10 cellular contexts compared by ENCODE assay signal in the genomic region with DNA sequence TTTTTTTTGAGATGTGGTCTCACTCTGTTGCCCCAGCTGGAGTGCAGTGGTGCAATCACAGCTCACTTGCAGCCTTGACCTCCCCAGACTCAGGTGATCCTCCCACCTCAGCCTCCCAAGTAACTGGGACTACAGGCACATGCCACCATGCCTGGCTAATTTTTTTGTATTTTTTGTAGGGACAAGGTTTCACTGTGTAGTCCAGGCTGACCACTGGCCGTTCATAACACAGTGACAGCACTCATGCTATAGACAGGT. TPM values are rescaled to one million over a fixed set of nuclear protein-coding genes. Genes with fewer than 3 reads are reported as not detected.
DNase-seq lines count a peak whose midpoint lies in the region; ATAC-seq and TF ChIP-seq lines count a peak whose summit lies in the region.
"Not testable (repeated sequence)": the region's sequence is repeated elsewhere in the genome, so short reads cannot be mapped to it uniquely, and the experiment has no call there.
"Had no signal": no experiment of that assay in that cellular context is flagged by ENCODE, and none has a peak within 500 bp of the region (broad histone marks: within the 10 kb centered on the region; RNA-seq: fewer than 3 reads in every experiment).

No MANE protein-coding gene starts in this region.

- CTCF ChIA-PET in activated CD4-positive, alpha-beta T cell treated with anti-CD3 and anti-CD28 coated beads for 36 hours (lab: Charles Lee), result interaction anchor here (0.6 to 1.7 kb wide), 5 partner anchors 13 to 388 kb away, joined by 3 to 5 read pairs (median 3); no protein-coding TSS in a partner anchor
- CTCF ChIA-PET in activated naive CD4-positive, alpha-beta T cell treated with anti-CD3 and anti-CD28 coated beads, Interleukin-2, amount 10 ng/mL, durations not matched to agents 7 days and 5 days (lab: Charles Lee), result interaction anchor here (1.0 to 6.4 kb wide), 3 partner anchors 10 to 18 kb away, joined by 4 to 36 read pairs (median 8); no protein-coding TSS in a partner anchor

- peaks cover 15% of the 10 kb centered on the region for H4K20me1 ChIP-seq in BLaER1
- H4K20me1 ChIP-seq in neural progenitor cell (ENCODE audit: low read depth), result not testable (repeated sequence)

- H3K4me1 Mint-ChIP-seq in activated CD4-positive, alpha-beta T cell treated with anti-CD3 and anti-CD28 coated beads for 36 hours, result peaks cover 52% of the 10 kb centered on the region
- peaks cover 58% of the 10 kb centered on the region for H3K4me1 Mint-ChIP-seq in activated naive CD4-positive, alpha-beta T cell treated with anti-CD3 and anti-CD28 coated beads, Interleukin-2, amount 10 ng/mL, durations not matched to agents 7 days and 5 days
- H3K4me1 Mint-ChIP-seq in neural progenitor cell, result peaks cover 21% of the 10 kb centered on the region

- H3K9me3 ChIP-seq in BLaER1; neural progenitor cell (ENCODE audit: low read depth): not testable (repeated sequence)

- H3K4me3 Mint-ChIP-seq in activated CD4-positive, alpha-beta T cell treated with anti-CD3 and anti-CD28 coated beads for 36 hours, result peak overlapping the region; percentile 90
- peak overlapping the region; percentile 97 for H3K4me3 Mint-ChIP-seq in activated naive CD4-positive, alpha-beta T cell treated with anti-CD3 and anti-CD28 coated beads, Interleukin-2, amount 10 ng/mL, durations not matched to agents 7 days and 5 days
- H3K4me3 Mint-ChIP-seq in neural progenitor cell, result not testable (repeated sequence)

- peaks cover 40% of the 10 kb centered on the region for H3K27me3 ChIP-seq in BLaER1
- H3K27me3 ChIP-seq in dorsolateral prefrontal cortex; layer of hippocampus (ENCODE audit: control insufficient read depth, insufficient read depth, low read length): not testable (repeated sequence)
- H3K27me3 ChIP-seq in neural progenitor cell, result peaks cover 19% of the 10 kb centered on the region

- not testable (repeated sequence) for ATAC-seq in activated CD4-positive, alpha-beta T cell treated with anti-CD3 and anti-CD28 coated beads for 36 hours

- not testable (repeated sequence) for H2AFZ ChIP-seq in neural progenitor cell (replicated peaks)

- H3K27ac ChIP-seq in BLaER1 (peak overlapping the region; percentile 84), dorsolateral prefrontal cortex (peak overlapping the region in 53 of 59 donors; percentile 8 to 91 (median 72)), layer of hippocampus (ENCODE audit: low read depth, low read length) (peak overlapping the region; percentile 46), substantia nigra (ENCODE audit: low read depth, low read length, poor library complexity, severe bottlenecking) (peak overlapping the region; percentile 1)
- H3K27ac ChIP-seq in neural progenitor cell, result not testable (repeated sequence)

- H3K27me3 Mint-ChIP-seq in activated CD4-positive, alpha-beta T cell treated with anti-CD3 and anti-CD28 coated beads for 36 hours; activated naive CD4-positive, alpha-beta T cell treated with anti-CD3 and anti-CD28 coated beads, Interleukin-2, amount 10 ng/mL, durations not matched to agents 7 days and 5 days: not testable (repeated sequence)
- H3K27me3 Mint-ChIP-seq in neural progenitor cell (ENCODE audit: insufficient read depth, low read depth), result peaks cover 13% of the 10 kb centered on the region

- intact Hi-C loops in activated CD4-positive, alpha-beta T cell treated with anti-CD3 and anti-CD28 coated beads for 36 hours (cut with DNase I, micrococcal nuclease), result loop anchor here (2.0 to 10.0 kb wide), 4 partner anchors 231 to 1084 kb away; a partner anchor contains a TSS
- intact Hi-C loops in dorsolateral prefrontal cortex (cut with DNase I), result not testable (repeated sequence)

- DNase-seq in Jurkat, Clone E6-1 (ENCODE audit: low read depth, low spot score); activated CD4-positive, alpha-beta T cell treated with anti-CD3 and anti-CD28 coated beads for 36 hours; activated naive CD4-positive, alpha-beta T cell treated with anti-CD3 and anti-CD28 coated beads, Interleukin-2, amount 10 ng/mL, durations not matched to agents 7 days and 5 days; dorsolateral prefrontal cortex; neural progenitor cell (ENCODE audit: low spot score); substantia nigra (lab: John Stamatoyannopoulos, UW): not testable (repeated sequence)

- H3F3A ChIP-seq in neural progenitor cell (ENCODE audit: low read depth), result peaks cover 13% of the 10 kb centered on the region

- H3K9ac ChIP-seq in BLaER1, result peak overlapping the region; percentile 58; the same call in 1 of the 2 replicates
- H3K9ac ChIP-seq in neural progenitor cell, result not testable (repeated sequence)

- H3K4me1 ChIP-seq in BLaER1 (peaks cover 94% of the 10 kb centered on the region), neural progenitor cell (peaks cover 14% of the 10 kb centered on the region)

- not testable (repeated sequence) for TF ChIP-seq CTCF in dorsolateral prefrontal cortex (IDR thresholded peaks at IDR 0.05 in 54 of 56, conservative IDR thresholded peaks at IDR 0.05 in 2 of 56; ENCODE audit: low read depth in 1 of 56, partially characterized antibody in 56 of 56); neural progenitor cell (IDR thresholded peaks at IDR 0.05)

- not testable (repeated sequence) for H3K79me2 ChIP-seq in neural progenitor cell (ENCODE audit: low read depth)

- H3K36me3 ChIP-seq in BLaER1, neural progenitor cell: not testable (repeated sequence)

- not testable (repeated sequence) for H3K9me3 Mint-ChIP-seq in activated CD4-positive, alpha-beta T cell treated with anti-CD3 and anti-CD28 coated beads for 36 hours (ENCODE audit: low read depth); activated naive CD4-positive, alpha-beta T cell treated with anti-CD3 and anti-CD28 coated beads, Interleukin-2, amount 10 ng/mL, durations not matched to agents 7 days and 5 days; neural progenitor cell

- H3K36me3 Mint-ChIP-seq in activated CD4-positive, alpha-beta T cell treated with anti-CD3 and anti-CD28 coated beads for 36 hours (ENCODE audit: low read depth), result peaks cover 46% of the 10 kb centered on the region
- H3K36me3 Mint-ChIP-seq in activated naive CD4-positive, alpha-beta T cell treated with anti-CD3 and anti-CD28 coated beads, Interleukin-2, amount 10 ng/mL, durations not matched to agents 7 days and 5 days, result peaks cover 73% of the 10 kb centered on the region
- not testable (repeated sequence) for H3K36me3 Mint-ChIP-seq in neural progenitor cell

- H3K27ac Mint-ChIP-seq in activated CD4-positive, alpha-beta T cell treated with anti-CD3 and anti-CD28 coated beads for 36 hours, result peak overlapping the region; percentile 100
- peak overlapping the region; percentile 99 for H3K27ac Mint-ChIP-seq in activated naive CD4-positive, alpha-beta T cell treated with anti-CD3 and anti-CD28 coated beads, Interleukin-2, amount 10 ng/mL, durations not matched to agents 7 days and 5 days
- peak overlapping the region; percentile 46 for H3K27ac Mint-ChIP-seq in neural progenitor cell

- not testable (repeated sequence) for H3K4me3 ChIP-seq in BLaER1, neural progenitor cell
- H3K4me3 ChIP-seq in Jurkat, Clone E6-1 (ENCODE audit: low read length), result peak overlapping the region; percentile 40
- H3K4me3 ChIP-seq in dorsolateral prefrontal cortex, result peak overlapping the region in 5 of 59 donors; percentile 1 to 79 (median 12)

- peak overlapping the region; percentile 96 for H3K4me2 ChIP-seq in BLaER1
- not testable (repeated sequence) for H3K4me2 ChIP-seq in neural progenitor cell

- POLR2A ChIA-PET in activated CD4-positive, alpha-beta T cell treated with anti-CD3 and anti-CD28 coated beads for 36 hours (lab: Charles Lee), result interaction anchor here (1.1 to 2.9 kb wide), 4 partner anchors 13 to 102 kb away, joined by 4 to 9 read pairs (median 6); no protein-coding TSS in a partner anchor

RNA-seq across cellular contexts. Expression of a gene that starts 5.4 kb away (rescaled TPM):
- polyA plus RNA-seq in Jurkat, Clone E6-1 (2012; ENCODE audit: insufficient read depth, insufficient read length), result 14.6 TPM
- total RNA-seq in activated CD4-positive, alpha-beta T cell treated with anti-CD3 and anti-CD28 coated beads for 36 hours, result 10 to 100 TPM; 36.6 to 52.3 TPM
- 10 to 100 TPM in 89 of 120 experiments, 1 to 10 TPM in 31; 6.0 to 19.9 (median 11.3) TPM for total RNA-seq in dorsolateral prefrontal cortex
- total RNA-seq in neural progenitor cell (ENCODE audit: low replicate concordance), result 0.32 and 1.5 TPM in 2 replicates

RNA-seq across cellular contexts. Expression of a gene that starts 18.6 kb away (rescaled TPM):
- not detected for polyA plus RNA-seq in Jurkat, Clone E6-1 (2012; ENCODE audit: insufficient read depth, insufficient read length)
- under 1 TPM; 0.14 to 0.30 TPM for total RNA-seq in activated CD4-positive, alpha-beta T cell treated with anti-CD3 and anti-CD28 coated beads for 36 hours
- total RNA-seq in dorsolateral prefrontal cortex (10 to 100 TPM; 16.2 to 32.0 (median 24.6) TPM), neural progenitor cell (ENCODE audit: low replicate concordance) (5.4 and 11.5 TPM in 2 replicates)
- total RNA-seq: PC-3; T-helper 2 cell treated with Interferon-gamma antibody and Interleukin-4, amounts not matched to agents 100 ng/mL and 5 ng/mL, for 36 hours had no signal

Comparison
In these comparisons a context has a peak if more than half of its experiments do, and no peak if none do; other contexts are left out.
1. H3K27ac Mint-ChIP-seq: peak in every context shown above with its lines; median percentile 100 in activated CD4-positive, alpha-beta T cell treated with anti-CD3 and anti-CD28 coated beads for 36 hours; 99 in activated naive CD4-positive, alpha-beta T cell treated with anti-CD3 and anti-CD28 coated beads, Interleukin-2, amount 10 ng/mL, durations not matched to agents 7 days and 5 days; 46 in neural progenitor cell.